2 cellular contexts compared by ENCODE assay signal in the genomic region with DNA sequence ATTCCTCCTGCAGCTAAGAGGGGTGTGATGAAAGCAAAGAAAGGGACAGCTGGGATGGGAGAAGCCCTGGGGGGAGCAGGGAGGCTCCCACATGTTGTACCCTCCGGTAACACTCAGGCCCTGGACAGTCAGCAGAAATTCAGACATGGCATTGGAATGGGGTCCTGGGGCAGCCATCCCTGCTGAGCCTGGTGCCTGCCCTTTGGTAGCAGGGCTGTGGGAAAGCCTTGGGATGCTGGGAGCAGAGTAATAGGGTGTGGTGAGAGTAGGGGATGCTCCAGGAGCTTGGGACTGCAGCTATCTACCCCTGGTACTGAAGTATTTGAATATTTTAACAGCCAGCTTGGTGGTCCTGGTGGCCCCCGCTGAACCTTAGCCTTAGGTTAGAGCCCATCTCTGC.
TF ChIP-seq lines count a peak whose summit lies in the region.

No MANE protein-coding gene starts in this region.

TF ChIP-seq in liver, 16 proteins besides CTCF, POLR2A, EP300 and RAD21 (continued from another document):
- no peak for TF ChIP-seq FOXA2 (IDR thresholded peaks at IDR 0.05)

TF ChIP-seq in HepG2, 621 proteins besides CTCF, POLR2A, EP300 and RAD21:
- TF ChIP-seq PLSCR1 (CRISPR knock-in tag; IDR thresholded peaks at IDR 0.05; ENCODE audit: borderline replicate concordance), result no peak
- TF ChIP-seq IRF2 (CRISPR knock-in tag; IDR thresholded peaks at IDR 0.05), result no peak
- TF ChIP-seq NFAT5 (CRISPR knock-in tag; IDR thresholded peaks at IDR 0.05), result no peak
- TF ChIP-seq ZNF17 (CRISPR knock-in tag; IDR thresholded peaks at IDR 0.05), result no peak
- TF ChIP-seq, protein P1, sequence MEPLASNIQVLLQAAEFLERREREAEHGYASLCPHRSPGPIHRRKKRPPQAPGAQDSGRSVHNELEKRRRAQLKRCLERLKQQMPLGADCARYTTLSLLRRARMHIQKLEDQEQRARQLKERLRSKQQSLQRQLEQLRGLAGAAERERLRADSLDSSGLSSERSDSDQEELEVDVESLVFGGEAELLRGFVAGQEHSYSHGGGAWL (CRISPR knock-in tag; IDR thresholded peaks at IDR 0.05), result no peak
- no peak for TF ChIP-seq ZNF136 (CRISPR knock-in tag; IDR thresholded peaks at IDR 0.05; ENCODE audit: low read depth)
- TF ChIP-seq, protein P2, sequence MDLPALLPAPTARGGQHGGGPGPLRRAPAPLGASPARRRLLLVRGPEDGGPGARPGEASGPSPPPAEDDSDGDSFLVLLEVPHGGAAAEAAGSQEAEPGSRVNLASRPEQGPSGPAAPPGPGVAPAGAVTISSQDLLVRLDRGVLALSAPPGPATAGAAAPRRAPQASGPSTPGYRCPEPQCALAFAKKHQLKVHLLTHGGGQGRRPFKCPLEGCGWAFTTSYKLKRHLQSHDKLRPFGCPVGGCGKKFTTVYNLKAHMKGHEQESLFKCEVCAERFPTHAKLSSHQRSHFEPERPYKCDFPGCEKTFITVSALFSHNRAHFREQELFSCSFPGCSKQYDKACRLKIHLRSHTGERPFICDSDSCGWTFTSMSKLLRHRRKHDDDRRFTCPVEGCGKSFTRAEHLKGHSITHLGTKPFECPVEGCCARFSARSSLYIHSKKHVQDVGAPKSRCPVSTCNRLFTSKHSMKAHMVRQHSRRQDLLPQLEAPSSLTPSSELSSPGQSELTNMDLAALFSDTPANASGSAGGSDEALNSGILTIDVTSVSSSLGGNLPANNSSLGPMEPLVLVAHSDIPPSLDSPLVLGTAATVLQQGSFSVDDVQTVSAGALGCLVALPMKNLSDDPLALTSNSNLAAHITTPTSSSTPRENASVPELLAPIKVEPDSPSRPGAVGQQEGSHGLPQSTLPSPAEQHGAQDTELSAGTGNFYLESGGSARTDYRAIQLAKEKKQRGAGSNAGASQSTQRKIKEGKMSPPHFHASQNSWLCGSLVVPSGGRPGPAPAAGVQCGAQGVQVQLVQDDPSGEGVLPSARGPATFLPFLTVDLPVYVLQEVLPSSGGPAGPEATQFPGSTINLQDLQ (CRISPR knock-in tag; IDR thresholded peaks at IDR 0.05), result no peak
- no peak for TF ChIP-seq PHF21A (CRISPR knock-in tag; IDR thresholded peaks at IDR 0.05)
- no peak for TF ChIP-seq TCF12 (IDR thresholded peaks at IDR 0.05)
- TF ChIP-seq TCF12 (CRISPR knock-in tag; IDR thresholded peaks at IDR 0.05), result no peak
- TF ChIP-seq ZSCAN29 (CRISPR knock-in tag; conservative IDR thresholded peaks at IDR 0.05), result no peak
- no peak for TF ChIP-seq PRDM4 (CRISPR knock-in tag; IDR thresholded peaks at IDR 0.05; ENCODE audit: borderline replicate concordance)
- no peak for TF ChIP-seq ZNF317 (CRISPR knock-in tag; IDR thresholded peaks at IDR 0.05)
- TF ChIP-seq ZNF660 (CRISPR knock-in tag; IDR thresholded peaks at IDR 0.05; ENCODE audit: borderline replicate concordance, low read depth), result no peak
- TF ChIP-seq SATB2 (CRISPR knock-in tag; IDR thresholded peaks at IDR 0.05), result no peak
- TF ChIP-seq SMARCC2 (IDR thresholded peaks at IDR 0.05), result no peak
- no peak for TF ChIP-seq ZBTB7A (CRISPR knock-in tag; IDR thresholded peaks at IDR 0.05)
- no peak for TF ChIP-seq JARID2 (CRISPR knock-in tag; IDR thresholded peaks at IDR 0.05; ENCODE audit: insufficient replicate concordance)
- no peak for TF ChIP-seq LCORL (IDR thresholded peaks at IDR 0.05)
- no peak for TF ChIP-seq LCORL (CRISPR knock-in tag; IDR thresholded peaks at IDR 0.05)
- TF ChIP-seq CHD2 (IDR thresholded peaks at IDR 0.05; ENCODE audit: low read depth, low read length), result no peak
TF ChIP-seq in HepG2: peak in this region for 0.
